In genomic region chr17:65558311-65558682, GRCh38 we compare ENCODE assay signal across 15 cellular contexts. TPM values are rescaled to one million over a fixed set of nuclear protein-coding genes. Genes with fewer than 3 reads are reported as not detected.
DNase-seq lines count a peak whose midpoint lies in the region; ATAC-seq and TF ChIP-seq lines count a peak whose summit lies in the region.
"Had no signal": no experiment of that assay in that cellular context is flagged by ENCODE, and none has a peak within 500 bp of the region (broad histone marks: within the 10 kb centered on the region; RNA-seq: fewer than 3 reads in every experiment).

No MANE protein-coding gene starts in this region.

- H3K4me1 ChIP-seq in mesodermal cell (ENCODE audit: control insufficient read depth, insufficient read depth, low read length, poor library complexity, severe bottlenecking) (peaks cover 18% of the 10 kb centered on the region), urinary bladder (ENCODE audit: insufficient read depth) (no peaks in the 10 kb centered on the region)

- TF ChIP-seq CTCF in natural killer cell (IDR thresholded peaks at IDR 0.05): no peak
- no peak for TF ChIP-seq CTCF in dorsolateral prefrontal cortex (IDR thresholded peaks at IDR 0.05 in 54 of 56, conservative IDR thresholded peaks at IDR 0.05 in 2 of 56; ENCODE audit: low read depth in 1 of 56, partially characterized antibody in 56 of 56)

- no peaks in the 10 kb centered on the region for H3K9me3 ChIP-seq in mesodermal cell (ENCODE audit: control insufficient read depth, low read length)
- H3K9me3 ChIP-seq: BLaER1 treated with 17β-estradiol and CSF1 and Interleukin-3, amounts not matched to agents 10 nM and 100 nM had no signal

- H3K4me3 Mint-ChIP-seq in natural killer cell: peak overlapping the region; percentile 31
- no peak overlapping the region for H3K4me3 Mint-ChIP-seq in natural killer cell treated with Interleukin-12 subunit alpha and Interleukin-12 subunit beta and Interleukin-15 and Interleukin-18, amount 100 ng/mL, for 72 hours
- H3K4me3 Mint-ChIP-seq: activated naive CD8-positive, alpha-beta T cell treated with anti-CD3 and anti-CD28 coated beads, Interleukin-2, amount 50 U/mL, for 24 hours had no signal

- intact Hi-C loops in natural killer cell (cut with micrococcal nuclease): no loop called here
- intact Hi-C loops in dorsolateral prefrontal cortex (cut with DNase I): loop anchor here (5.0 to 10.0 kb wide), 4 partner anchors 101 to 266 kb away; no protein-coding TSS in a partner anchor

- ATAC-seq in natural killer cell: no peak
- ATAC-seq in natural killer cell treated with Interleukin-12 subunit alpha and Interleukin-12 subunit beta and Interleukin-15 and Interleukin-18, amount 100 ng/mL, for 72 hours: no peak
- ATAC-seq in HG02973 (IDR thresholded peaks at IDR 0.05; ENCODE audit: unreplicated experiment): no peak
- ATAC-seq: activated naive CD8-positive, alpha-beta T cell treated with anti-CD3 and anti-CD28 coated beads, Interleukin-2, amount 50 U/mL, for 24 hours had no signal

- WGBS in mesodermal cell (ENCODE audit: insufficient coverage in 2 of 2), 2 experiments: 4 to 17% methylated on average over 7 to 9 of the region's 15 CpGs
- WGBS in urinary bladder: 37% methylated on average over 15 of the region's 15 CpGs

- no peaks in the 10 kb centered on the region for H3K9me3 Mint-ChIP-seq in natural killer cell
- H3K9me3 Mint-ChIP-seq in natural killer cell treated with Interleukin-12 subunit alpha and Interleukin-12 subunit beta and Interleukin-15 and Interleukin-18, amount 100 ng/mL, for 72 hours: no peaks in the 10 kb centered on the region
- H3K9me3 Mint-ChIP-seq: activated naive CD8-positive, alpha-beta T cell treated with anti-CD3 and anti-CD28 coated beads, Interleukin-2, amount 50 U/mL, for 24 hours had no signal

- H3K4me3 ChIP-seq in dorsolateral prefrontal cortex (peak overlapping the region in 13 of 59 donors; percentile 75 to 94 (median 80)), mesodermal cell (ENCODE audit: extremely low read depth, insufficient read depth, low read length, poor library complexity, severe bottlenecking) (peak overlapping the region; percentile 90), urinary bladder (ENCODE audit: low read depth, low read length) (peak overlapping the region; percentile 97)
- H3K4me3 ChIP-seq: BLaER1 treated with 17β-estradiol and CSF1 and Interleukin-3, amounts not matched to agents 10 nM and 100 nM had no signal

- H3K27ac ChIP-seq in dorsolateral prefrontal cortex (peak overlapping the region in 32 of 59 donors; percentile 10 to 95 (median 67)), mesodermal cell (ENCODE audit: low read depth, low read length, severe bottlenecking) (no peak overlapping the region), urinary bladder (ENCODE audit: low read depth) (peak overlapping the region; percentile 39)
- H3K27ac ChIP-seq: BLaER1 treated with 17β-estradiol and CSF1 and Interleukin-3, amounts not matched to agents 10 nM and 100 nM had no signal

- H3K4me1 Mint-ChIP-seq in natural killer cell: peaks cover 14 to 16% of the 10 kb centered on the region in 2 donors
- peaks cover 12 to 17% of the 10 kb centered on the region in 2 donors for H3K4me1 Mint-ChIP-seq in natural killer cell treated with Interleukin-12 subunit alpha and Interleukin-12 subunit beta and Interleukin-15 and Interleukin-18, amount 100 ng/mL, for 72 hours (ENCODE audit: low read depth in 2 of 2)

- H3K36me3 Mint-ChIP-seq in natural killer cell: no peaks in the 10 kb centered on the region
- no peaks in the 10 kb centered on the region for H3K36me3 Mint-ChIP-seq in natural killer cell treated with Interleukin-12 subunit alpha and Interleukin-12 subunit beta and Interleukin-15 and Interleukin-18, amount 100 ng/mL, for 72 hours

- H3K36me3 ChIP-seq in mesodermal cell (ENCODE audit: control insufficient read depth, insufficient read depth, low read length) (peaks cover 22% of the 10 kb centered on the region), urinary bladder (ENCODE audit: insufficient read depth) (no peaks in the 10 kb centered on the region)
- H3K36me3 ChIP-seq: BLaER1 treated with 17β-estradiol and CSF1 and Interleukin-3, amounts not matched to agents 10 nM and 100 nM had no signal

- DNase-seq in natural killer cell (no peak), dorsolateral prefrontal cortex (no peak), NCI-H446 (lab: John Stamatoyannopoulos, UW) (no peak), NCI-H2081 (lab: John Stamatoyannopoulos, UW) (no peak)
- DNase-seq in natural killer cell treated with Interleukin-12 subunit alpha and Interleukin-12 subunit beta and Interleukin-15 and Interleukin-18, amount 100 ng/mL, for 72 hours (ENCODE audit: low spot score): no peak
- DNase-seq: cortex of kidney, IMR-90, NCI-H1436 treated with DMSO at 0.1 percent for 48 hours, NCI-H524 treated with DMSO at 0.1 percent for 48 hours, RPMI8226 had no signal

- no peak overlapping the region for H3K27ac Mint-ChIP-seq in natural killer cell
- no peak overlapping the region for H3K27ac Mint-ChIP-seq in natural killer cell treated with Interleukin-12 subunit alpha and Interleukin-12 subunit beta and Interleukin-15 and Interleukin-18, amount 100 ng/mL, for 72 hours
- H3K27ac Mint-ChIP-seq: activated naive CD8-positive, alpha-beta T cell treated with anti-CD3 and anti-CD28 coated beads, Interleukin-2, amount 50 U/mL, for 24 hours had no signal

- H3K27me3 ChIP-seq in dorsolateral prefrontal cortex: no peaks in the 10 kb centered on the region

- H3K27me3 Mint-ChIP-seq in natural killer cell (ENCODE audit: low read depth in 2 of 2): peaks cover 9 to 15% of the 10 kb centered on the region in 2 donors
- peaks cover 15 to 32% of the 10 kb centered on the region in 2 donors for H3K27me3 Mint-ChIP-seq in natural killer cell treated with Interleukin-12 subunit alpha and Interleukin-12 subunit beta and Interleukin-15 and Interleukin-18, amount 100 ng/mL, for 72 hours

RNA-seq across cellular contexts. Expression of gene AXIN2, which starts 3.2 kb away (rescaled TPM):
- total RNA-seq in natural killer cell: 1 to 10 TPM; 1.3 to 4.1 (median 1.7) TPM
- total RNA-seq in natural killer cell treated with Interleukin-12 subunit alpha and Interleukin-12 subunit beta and Interleukin-15 and Interleukin-18, amount 100 ng/mL, for 72 hours: under 1 TPM; 0.55 to 0.95 TPM
- total RNA-seq in dorsolateral prefrontal cortex: 10 to 100 TPM; 15.2 to 39.9 (median 25.9) TPM
- 32.4 TPM for polyA plus RNA-seq in mesodermal cell (2013, experiment 1 of 2)
- polyA plus RNA-seq in mesodermal cell (2013, experiment 2 of 2): 26.7 TPM
- total RNA-seq in urinary bladder: 23.4 TPM
- polyA plus RNA-seq in urinary bladder: 25.4 TPM
